In the genomic region with DNA sequence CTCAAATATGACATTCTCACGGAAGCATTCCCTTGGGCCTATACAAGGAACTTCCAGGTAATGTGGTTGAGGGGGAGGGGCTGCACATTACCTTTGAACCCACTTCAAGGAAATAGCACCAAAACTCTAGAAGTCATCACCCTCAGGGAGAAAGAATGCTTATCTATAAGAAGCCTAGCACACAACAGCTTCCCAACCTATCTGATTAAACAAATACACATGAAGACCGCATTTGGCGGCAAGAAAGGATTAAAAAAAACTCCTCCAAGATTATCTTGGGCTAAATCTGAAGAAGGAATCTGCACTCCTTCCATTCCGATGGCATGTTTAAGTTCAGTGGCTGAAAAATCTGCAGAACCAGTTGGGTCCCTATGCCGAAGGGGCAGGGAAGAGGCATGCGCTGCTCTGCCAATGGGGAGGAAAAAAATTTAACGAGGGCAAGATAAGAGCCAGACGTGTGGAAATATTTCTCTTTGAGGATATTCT, we compare ENCODE assay signal across 22 cellular contexts.
"Had no signal": no experiment of that assay in that cellular context is flagged by ENCODE, and none has a peak within 500 bp of the region (broad histone marks: within the 10 kb centered on the region; RNA-seq: fewer than 3 reads in every experiment).

No MANE protein-coding gene starts in this region.

- H3K4me1 Mint-ChIP-seq: activated B cell treated with CpG ODN at 0.5 μM for 24 hours; activated CD4-positive, alpha-beta memory T cell treated with anti-CD3 and anti-CD28 coated beads, Interleukin-2, amount 10 ng/mL, durations not matched to agents 7 days and 5 days; activated T-helper 17 cell treated with anti-CD3 and anti-CD28 coated beads, Interleukin-2, amount 50 U/mL, for 72 hours had no signal

- H3K36me3 Mint-ChIP-seq: activated naive CD8-positive, alpha-beta T cell treated with anti-CD3 and anti-CD28 coated beads, Interleukin-2, amount 10 ng/mL, durations not matched to agents 7 days and 5 days; natural killer cell treated with Interleukin-12 subunit alpha and Interleukin-12 subunit beta and Interleukin-15 and Interleukin-18, amount 100 ng/mL, for 72 hours had no signal

- H3K27ac ChIP-seq: body of pancreas, dorsolateral prefrontal cortex, epithelial cell of prostate, lower lobe of right lung, tibial artery had no signal

- H3K27ac Mint-ChIP-seq: activated B cell treated with CpG ODN at 0.5 μM for 24 hours; activated CD4-positive, alpha-beta memory T cell treated with anti-CD3 and anti-CD28 coated beads, Interleukin-2, amount 10 ng/mL, durations not matched to agents 7 days and 5 days; activated naive CD8-positive, alpha-beta T cell treated with anti-CD3 and anti-CD28 coated beads, Interleukin-2, amount 10 ng/mL, durations not matched to agents 7 days and 5 days; activated T-helper 17 cell treated with anti-CD3 and anti-CD28 coated beads, Interleukin-2, amount 50 U/mL, for 72 hours; endodermal cell; natural killer cell treated with Interleukin-12 subunit alpha and Interleukin-12 subunit beta and Interleukin-15 and Interleukin-18, amount 100 ng/mL, for 72 hours had no signal

- H3K9me3 Mint-ChIP-seq: activated B cell treated with CpG ODN at 0.5 μM for 24 hours; activated naive CD8-positive, alpha-beta T cell treated with anti-CD3 and anti-CD28 coated beads, Interleukin-2, amount 10 ng/mL, durations not matched to agents 7 days and 5 days; endodermal cell had no signal

- H3K4me3 ChIP-seq: body of pancreas, dorsolateral prefrontal cortex, lower lobe of right lung, tibial artery had no signal

- H3K36me3 ChIP-seq: lower lobe of right lung, tibial artery had no signal

- H3K4me3 Mint-ChIP-seq: activated B cell treated with CpG ODN at 0.5 μM for 24 hours; activated CD4-positive, alpha-beta memory T cell treated with anti-CD3 and anti-CD28 coated beads, Interleukin-2, amount 10 ng/mL, durations not matched to agents 7 days and 5 days; activated naive CD8-positive, alpha-beta T cell treated with anti-CD3 and anti-CD28 coated beads, Interleukin-2, amount 10 ng/mL, durations not matched to agents 7 days and 5 days; activated T-helper 17 cell treated with anti-CD3 and anti-CD28 coated beads, Interleukin-2, amount 50 U/mL, for 72 hours; endodermal cell; natural killer cell treated with Interleukin-12 subunit alpha and Interleukin-12 subunit beta and Interleukin-15 and Interleukin-18, amount 100 ng/mL, for 72 hours had no signal

- H3K27me3 ChIP-seq: body of pancreas, dorsolateral prefrontal cortex, tibial artery had no signal

- DNase-seq: activated B cell treated with CpG ODN at 0.5 μM for 24 hours; activated CD4-positive, alpha-beta memory T cell treated with anti-CD3 and anti-CD28 coated beads, Interleukin-2, amount 10 ng/mL, durations not matched to agents 7 days and 5 days; activated CD4-positive, alpha-beta T cell treated with anti-CD3 and anti-CD28 coated beads for 4 hours; activated naive CD4-positive, alpha-beta T cell treated with Interleukin-2 at 50 U/mL for 16 hours; activated naive CD8-positive, alpha-beta T cell treated with anti-CD3 and anti-CD28 coated beads, Interleukin-2, amount 10 ng/mL, durations not matched to agents 7 days and 5 days; activated T-cell treated with anti-CD3 and anti-CD28 coated beads, Interleukin-2, amount 50 U/mL, for 1 hour; body of pancreas; caudate nucleus; dorsolateral prefrontal cortex; endodermal cell; foreskin fibroblast; hippocampal formation; left colon; lower lobe of right lung; nucleus accumbens; stimulated activated CD4-positive, alpha-beta T cell treated with anti-CD3 and anti-CD28 coated beads, Interleukin-2, amount 100 ng/mL, for 24 hours; stimulated activated naive CD8-positive, alpha-beta T cell treated with anti-CD3 and anti-CD28 coated beads, Interleukin-15, Interleukin-2, amounts not matched to agents 100 U/mL and 50 U/mL, for 24 hours; substantia nigra; tibial artery had no signal

- ATAC-seq: activated T-helper 17 cell treated with anti-CD3 and anti-CD28 coated beads, Interleukin-2, amount 50 U/mL, for 72 hours; body of pancreas; left colon; natural killer cell treated with Interleukin-12 subunit alpha and Interleukin-12 subunit beta and Interleukin-15 and Interleukin-18, amount 100 ng/mL, for 72 hours; stimulated activated naive CD8-positive, alpha-beta T cell treated with anti-CD3 and anti-CD28 coated beads, Interleukin-15, Interleukin-2, amounts not matched to agents 100 U/mL and 50 U/mL, for 24 hours had no signal

- H3K27me3 Mint-ChIP-seq: activated CD4-positive, alpha-beta memory T cell treated with anti-CD3 and anti-CD28 coated beads, Interleukin-2, amount 10 ng/mL, durations not matched to agents 7 days and 5 days; activated naive CD8-positive, alpha-beta T cell treated with anti-CD3 and anti-CD28 coated beads, Interleukin-2, amount 10 ng/mL, durations not matched to agents 7 days and 5 days; activated T-helper 17 cell treated with anti-CD3 and anti-CD28 coated beads, Interleukin-2, amount 50 U/mL, for 72 hours had no signal

- H3K9me3 ChIP-seq: body of pancreas, lower lobe of right lung, tibial artery had no signal
